Comparison of ENCODE assay signal across 8 cellular contexts in the genomic region with DNA sequence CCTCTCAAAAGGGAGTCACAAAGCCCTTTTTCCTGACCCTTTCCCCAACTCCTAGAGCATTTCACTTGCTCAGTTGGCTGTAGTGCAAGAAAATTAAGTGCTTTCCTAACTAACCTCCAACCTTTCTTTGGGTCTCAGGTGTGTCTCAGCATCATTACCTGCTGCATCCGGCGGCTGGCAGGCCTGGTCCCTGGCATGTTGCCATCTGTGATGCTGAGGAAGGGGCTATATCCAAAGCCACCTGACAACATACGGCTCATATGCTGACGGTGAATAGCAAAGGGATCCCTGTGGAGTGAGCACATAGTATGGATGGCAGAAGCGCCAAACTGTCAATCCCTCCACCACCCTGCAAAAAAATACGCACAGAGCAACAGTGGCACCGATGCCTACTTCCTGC. TPM values are rescaled to one million over a fixed set of nuclear protein-coding genes. Genes with fewer than 3 reads are reported as not detected.
DNase-seq lines count a peak whose midpoint lies in the region; FAIRE-seq and TF ChIP-seq lines count a peak whose summit lies in the region.

No MANE protein-coding gene starts in this region.

- no peak overlapping the region for H3K23ac ChIP-seq in H1 (ENCODE audit: insufficient read length)

- no peak overlapping the region for H2BK12ac ChIP-seq in H1 (ENCODE audit: low read depth, low read length)

- H4K20me1 ChIP-seq in OCI-LY1 (ENCODE audit: insufficient read depth, low read length), result no peaks in the 10 kb centered on the region
- H4K20me1 ChIP-seq in H1 (replicated peaks in 1 of 2; ENCODE audit: control insufficient read depth in 1 of 2, insufficient read depth in 2 of 2, low read length in 2 of 2), result peaks cover 2 to 13% of the 10 kb centered on the region in 2 experiments
- H4K20me1 ChIP-seq in osteoblast (ENCODE audit: insufficient read depth, low read length), result peaks cover 36% of the 10 kb centered on the region

- no peak overlapping the region for H2AK5ac ChIP-seq in H1 (ENCODE audit: low read depth, low read length)

- H4K5ac ChIP-seq in H1 (ENCODE audit: insufficient read length, low read depth, low read length), result no peak overlapping the region

- peak overlapping the region; percentile 96 to 99 (median 97) for H3K4me3 Mint-ChIP-seq in CD8-positive, alpha-beta memory T cell

- no peaks in the 10 kb centered on the region for H3K27me3 ChIP-seq in CD8-positive, alpha-beta memory T cell (ENCODE audit: insufficient read depth, low read length, poor library complexity, severe bottlenecking)
- H3K27me3 ChIP-seq in OCI-LY1 (ENCODE audit: insufficient read depth, low read length) (no peaks in the 10 kb centered on the region), H1 (replicated peaks in 1 of 4; ENCODE audit: control insufficient read depth in 3 of 4, extremely low read depth in 1 of 4, insufficient read depth in 3 of 4, low read length in 3 of 4) (no peaks in the 10 kb centered on the region), osteoblast (ENCODE audit: insufficient read depth, low read length) (no peaks in the 10 kb centered on the region)

- H3K9me3 Mint-ChIP-seq in CD8-positive, alpha-beta memory T cell, result no peaks in the 10 kb centered on the region

- H4K91ac ChIP-seq in H1 (replicated peaks; ENCODE audit: insufficient read length, low read length), result no peak overlapping the region

- H2AFZ ChIP-seq in OCI-LY1 (ENCODE audit: low read length) (no peak overlapping the region), H1 (ENCODE audit: low read length) (no peak overlapping the region), osteoblast (ENCODE audit: low read length) (no peak overlapping the region)

- peak overlapping the region; percentile 84 for H3K4me2 ChIP-seq in OCI-LY1 (ENCODE audit: low read length)
- H3K4me2 ChIP-seq in H1 (ENCODE audit: insufficient read depth in 1 of 2, low read depth in 2 of 2, low read length in 2 of 2), result peak overlapping the region; percentile 52 to 78
- H3K4me2 ChIP-seq in osteoblast (ENCODE audit: insufficient read depth, low read length), result peak overlapping the region; percentile 96

- H3K9me2 ChIP-seq in OCI-LY1 (ENCODE audit: low read depth, low read length), result no peaks in the 10 kb centered on the region

- H3K79me2 ChIP-seq in OCI-LY1 (ENCODE audit: insufficient read depth, low read length), result no peaks in the 10 kb centered on the region
- H3K79me2 ChIP-seq in H1 (ENCODE audit: control insufficient read depth in 1 of 2, insufficient read depth in 2 of 2, low read length in 2 of 2), result peaks cover 0 to 14% of the 10 kb centered on the region in 2 experiments; a peak in 2 of 4 replicates
- H3K79me2 ChIP-seq in osteoblast (ENCODE audit: insufficient read depth, low read length), result peaks cover 33% of the 10 kb centered on the region

- H3K56ac ChIP-seq in H1 (replicated peaks; ENCODE audit: insufficient read length, low read depth, low read length), result no peak overlapping the region

- H3K4me3 ChIP-seq in CD8-positive, alpha-beta memory T cell (ENCODE audit: low read length), result peak overlapping the region; percentile 99
- H3K4me3 ChIP-seq in OCI-LY1 (ENCODE audit: low read depth, low read length, poor library complexity, severe bottlenecking) (peak overlapping the region; percentile 88), H1 (ENCODE audit: extremely low read depth in 1 of 4, insufficient read depth in 2 of 4, low read depth in 3 of 4, low read length in 4 of 4) (peak overlapping the region; percentile 72 to 91 (median 88); a peak in 7 of 8 replicates), osteoblast (ENCODE audit: insufficient read depth, low read length) (peak overlapping the region; percentile 98)

- no peak for TF ChIP-seq CTCF in OCI-LY1 (IDR thresholded peaks at IDR 0.05; ENCODE audit: low read length)
- TF ChIP-seq CTCF in H1 (IDR thresholded peaks at IDR 0.05; ENCODE audit: control extremely low read depth in 1 of 3, insufficient read depth in 1 of 3, low read depth in 1 of 3, low read length in 3 of 3), result no peak
- no peak for TF ChIP-seq CTCF in osteoblast (IDR thresholded peaks at IDR 0.05; ENCODE audit: extremely low read depth, low read depth, low read length)

- H3F3A ChIP-seq in OCI-LY1 (ENCODE audit: insufficient read depth, low read length), result no peaks in the 10 kb centered on the region

- no peak for TF ChIP-seq EP300 in H1 (IDR thresholded peaks at IDR 0.05; ENCODE audit: borderline replicate concordance in 1 of 2, low read depth in 2 of 2, low read length in 2 of 2)

- H3K9ac ChIP-seq in OCI-LY1 (ENCODE audit: low read length), result peak overlapping the region; percentile 90; the same call in 1 of the 2 replicates
- H3K9ac ChIP-seq in H1 (replicated peaks in 1 of 4; ENCODE audit: extremely low read depth in 1 of 4, low read depth in 3 of 4, low read length in 3 of 4), result peak overlapping the region in 2 of 4 experiments; percentile 0 to 74; a peak in 4 of 7 replicates

- H3K9me3 ChIP-seq in CD8-positive, alpha-beta memory T cell (ENCODE audit: low read length), result no peaks in the 10 kb centered on the region
- H3K9me3 ChIP-seq in OCI-LY1 (ENCODE audit: low read length) (no peaks in the 10 kb centered on the region), H1 (ENCODE audit: insufficient read depth in 2 of 2, low read depth in 1 of 2, low read length in 1 of 2) (no peaks in the 10 kb centered on the region; a peak in 1 of 4 replicates), osteoblast (ENCODE audit: low read depth, low read length) (no peaks in the 10 kb centered on the region)

- no peaks in the 10 kb centered on the region for H3K27me3 Mint-ChIP-seq in CD8-positive, alpha-beta memory T cell

- TF ChIP-seq RAD21 in H1 (IDR thresholded peaks at IDR 0.05 in 1 of 2, conservative IDR thresholded peaks at IDR 0.05 in 1 of 2; ENCODE audit: low read depth in 2 of 2, low read length in 2 of 2), result no peak

- peaks cover 0 to 62% (median 19%) of the 10 kb centered on the region in 3 donors for H3K36me3 Mint-ChIP-seq in CD8-positive, alpha-beta memory T cell

- peaks cover 10% of the 10 kb centered on the region for H3K23me2 ChIP-seq in H1 (ENCODE audit: low read depth, low read length)

- POLR2A ChIA-PET in CD8-positive, alpha-beta memory T cell (lab: Charles Lee), result interaction anchor here (0.6 to 3.5 kb wide), 6 partner anchors 23 to 194 kb away, joined by 3 to 25 read pairs (median 4); a partner anchor contains a TSS
- POLR2A ChIA-PET in H1 (lab: Charles Lee; ENCODE audit: partially characterized antibody), result interaction anchor here (0.9 to 7.0 kb wide), 21 partner anchors 9 to 217 kb away, joined by 3 to 151 read pairs (median 11); a partner anchor contains a TSS

- H3K14ac ChIP-seq in H1 (ENCODE audit: insufficient read length), result no peak overlapping the region

- H3K27ac Mint-ChIP-seq in CD8-positive, alpha-beta memory T cell, result peak overlapping the region; percentile 95 to 100 (median 99)

- no peak overlapping the region for H4K8ac ChIP-seq in H1 (ENCODE audit: extremely low read depth, insufficient read depth, low read length)

- peaks cover 22% of the 10 kb centered on the region for H3K4me1 ChIP-seq in CD8-positive, alpha-beta memory T cell (ENCODE audit: insufficient read depth, low read length)
- H3K4me1 ChIP-seq in OCI-LY1 (ENCODE audit: insufficient read depth, low read length, severe bottlenecking), result peaks cover 10% of the 10 kb centered on the region
- H3K4me1 ChIP-seq in H1 (replicated peaks in 1 of 4; ENCODE audit: control insufficient read depth in 3 of 4, insufficient read depth in 4 of 4, low read length in 3 of 4), result peaks cover 0 to 4% (median 3%) of the 10 kb centered on the region in 4 experiments; a peak in 5 of 7 replicates
- H3K4me1 ChIP-seq in osteoblast (ENCODE audit: insufficient read depth, low read length), result peaks cover 19% of the 10 kb centered on the region

- DNase-seq in CD8-positive, alpha-beta memory T cell, result no peak
- DNase-seq in H1 (ENCODE audit: low read depth in 1 of 2, low spot score in 2 of 2), result no peak
- DNase-seq in osteoblast (ENCODE audit: insufficient read length, low spot score, missing footprints), result no peak
- no peak for DNase-seq in kidney glomerular epithelial cell (lab: John Stamatoyannopoulos, UW)
- no peak for DNase-seq in ureter (ENCODE audit: low spot score)
- DNase-seq in NCI-H1694 (lab: John Stamatoyannopoulos, UW), result no peak
- no peak for DNase-seq in glomerular visceral epithelial cell (ENCODE audit: extremely low spot score)

- TF ChIP-seq POLR2A in H1 (IDR thresholded peaks at IDR 0.05; ENCODE audit: control extremely low read depth in 1 of 2, low read depth in 2 of 2, low read length in 2 of 2), result no peak

- WGBS in H1 (ENCODE audit: extremely low coverage in 1 of 2, insufficient coverage in 1 of 2, insufficient read length in 1 of 2, insufficient replicate concordance in 2 of 2, low coverage in 1 of 2, low lambda C conversion rate in 2 of 2, missing lambda C conversion rate in 1 of 2), 2 experiments, result 92% methylated on average over 7 of the region's 7 CpGs; no CpG with 5 or more reads in 1 of the 2 experiments

- no peak overlapping the region for H2BK5ac ChIP-seq in H1 (ENCODE audit: low read depth, low read length)

- peaks cover 21% of the 10 kb centered on the region for H3K36me3 ChIP-seq in CD8-positive, alpha-beta memory T cell (ENCODE audit: insufficient read depth, low read length)
- peaks cover 41% of the 10 kb centered on the region for H3K36me3 ChIP-seq in OCI-LY1 (ENCODE audit: insufficient read depth, low read length)
- H3K36me3 ChIP-seq in H1 (ENCODE audit: control insufficient read depth in 2 of 4, insufficient read depth in 4 of 4, low read length in 3 of 4), result peaks cover 28 to 53% (median 48%) of the 10 kb centered on the region in 4 experiments
- peaks cover 54% of the 10 kb centered on the region for H3K36me3 ChIP-seq in osteoblast (ENCODE audit: insufficient read depth, low read length)

- FAIRE-seq in H1 (lab: Jason Lieb, UNC), result no peak

- H2BK20ac ChIP-seq in H1 (ENCODE audit: low read length), result no peak overlapping the region

- no peak overlapping the region for H3K18ac ChIP-seq in H1 (ENCODE audit: extremely low read depth, low read length)

- H3K4me1 Mint-ChIP-seq in CD8-positive, alpha-beta memory T cell, result peaks cover 24 to 30% (median 29%) of the 10 kb centered on the region in 3 donors

- H3K27ac ChIP-seq in CD8-positive, alpha-beta memory T cell (ENCODE audit: low read depth, low read length), result peak overlapping the region; percentile 98
- no peak overlapping the region for H3K27ac ChIP-seq in OCI-LY1 (ENCODE audit: low read depth, low read length, poor library complexity, severe bottlenecking)
- H3K27ac ChIP-seq in H1 (ENCODE audit: low read depth, low read length), result no peak overlapping the region
- peak overlapping the region; percentile 97 for H3K27ac ChIP-seq in osteoblast (ENCODE audit: low read depth, low read length)

- no peak overlapping the region for H2BK15ac ChIP-seq in H1 (ENCODE audit: low read length)

- CTCF ChIA-PET in CD8-positive, alpha-beta memory T cell (lab: Charles Lee), result interaction anchor here (1.3 to 7.4 kb wide), 10 partner anchors 15 to 281 kb away, joined by 3 to 162 read pairs (median 19); a partner anchor contains a TSS
- CTCF ChIA-PET in H1 (lab: Charles Lee; ENCODE audit: partially characterized antibody), result interaction anchor here (1.2 to 16.3 kb wide), 13 partner anchors 11 to 133 kb away, joined by 3 to 427 read pairs (median 12); a partner anchor contains a TSS

- H2BK120ac ChIP-seq in H1 (replicated peaks; ENCODE audit: low read depth, low read length), result no peak overlapping the region

- peaks cover 7% of the 10 kb centered on the region; the same call in 1 of the 2 replicates for H3K79me1 ChIP-seq in H1 (ENCODE audit: low read depth, low read length)

- no peak overlapping the region for H3K4ac ChIP-seq in H1 (replicated peaks; ENCODE audit: insufficient read length, low read depth, low read length)

RNA-seq across cellular contexts. Expression of a gene that starts 1.2 kb away (rescaled TPM):
- total RNA-seq in CD8-positive, alpha-beta memory T cell, result 100 to 1,000 TPM; 141 to 146 TPM
- polyA plus RNA-seq in CD8-positive, alpha-beta memory T cell, result 141 TPM
- 229 and 232 TPM in 2 replicates for total RNA-seq in H1 (2021; fragmentation: NEBNext Ultra II Directional; extraction: Animal tissue kit (Norgen Biotek cat#: 25700))
- polyA plus RNA-seq in H1 (2011; rRNA removed), result 401 and 443 TPM in 2 replicates
- 319 TPM for polyA plus RNA-seq in H1 (2011; cell fraction: cytosol; rRNA removed)
- polyA plus RNA-seq in H1 (2011; cell fraction: nucleus; rRNA removed), result 252 TPM
- polyA plus RNA-seq in H1 (2012, experiment 1 of 2), result 240 to 272 TPM (median 254 TPM) in 4 replicates
- 291 TPM for polyA plus RNA-seq in H1 (2012, experiment 2 of 2)
- polyA plus RNA-seq in H1 (2013, experiment 1 of 2), result 162 TPM
- polyA plus RNA-seq in H1 (2013, experiment 2 of 2), result 175 TPM
- 311 and 327 TPM in 2 replicates for polyA minus RNA-seq in H1 (2011; rRNA and poly(A)+ RNA removed)
- polyA minus RNA-seq in H1 (2011; cell fraction: cytosol; rRNA and poly(A)+ RNA removed), result 98.5 TPM
- 106 TPM for polyA minus RNA-seq in H1 (2011; cell fraction: nucleus; rRNA and poly(A)+ RNA removed)
- total RNA-seq in osteoblast (118 and 138 TPM in 2 replicates), ureter (139 TPM)

RNA-seq across cellular contexts. Expression of a gene that starts 14.4 kb away (rescaled TPM):
- 10 to 100 TPM; 75.3 to 87.2 TPM for total RNA-seq in CD8-positive, alpha-beta memory T cell
- 10.9 TPM for polyA plus RNA-seq in CD8-positive, alpha-beta memory T cell
- 444 and 486 TPM in 2 replicates for total RNA-seq in H1 (2021; fragmentation: NEBNext Ultra II Directional; extraction: Animal tissue kit (Norgen Biotek cat#: 25700))
- 553 and 999 TPM in 2 replicates for polyA plus RNA-seq in H1 (2011; rRNA removed)
- polyA plus RNA-seq in H1 (2011; cell fraction: cytosol; rRNA removed), result 441 TPM
- 217 TPM for polyA plus RNA-seq in H1 (2011; cell fraction: nucleus; rRNA removed)
- polyA plus RNA-seq in H1 (2012, experiment 1 of 2), result 329 to 587 TPM (median 502 TPM) in 4 replicates
- 566 TPM for polyA plus RNA-seq in H1 (2012, experiment 2 of 2)
- 523 TPM for polyA plus RNA-seq in H1 (2013, experiment 1 of 2)
- 513 TPM for polyA plus RNA-seq in H1 (2013, experiment 2 of 2)
- polyA minus RNA-seq in H1 (2011; rRNA and poly(A)+ RNA removed), result 35.2 and 58.0 TPM in 2 replicates
- 109 TPM for polyA minus RNA-seq in H1 (2011; cell fraction: cytosol; rRNA and poly(A)+ RNA removed)
- polyA minus RNA-seq in H1 (2011; cell fraction: nucleus; rRNA and poly(A)+ RNA removed), result 72.4 TPM
- total RNA-seq in osteoblast (70.4 and 72.7 TPM in 2 replicates), ureter (288 TPM)

RNA-seq across cellular contexts. Expression of a gene that starts 20.6 kb away (rescaled TPM):
- 100 to 1,000 TPM; 236 to 245 TPM for total RNA-seq in CD8-positive, alpha-beta memory T cell
- polyA plus RNA-seq in CD8-positive, alpha-beta memory T cell, result 37.3 TPM
- total RNA-seq in H1 (2021; fragmentation: NEBNext Ultra II Directional; extraction: Animal tissue kit (Norgen Biotek cat#: 25700)), result 2.8 and 3.1 TPM in 2 replicates
- 1.1 and 2.5 TPM in 2 replicates for polyA plus RNA-seq in H1 (2011; rRNA removed)
- polyA plus RNA-seq in H1 (2011; cell fraction: cytosol; rRNA removed), result 1.2 TPM
- 6.1 TPM for polyA plus RNA-seq in H1 (2011; cell fraction: nucleus; rRNA removed)
- polyA plus RNA-seq in H1 (2012, experiment 1 of 2), result 1.7 to 3.0 TPM (median 2.8 TPM) in 4 replicates
- polyA plus RNA-seq in H1 (2012, experiment 2 of 2), result 1.4 TPM
- polyA plus RNA-seq in H1 (2013, experiment 1 of 2), result 1.7 TPM
- 1.8 TPM for polyA plus RNA-seq in H1 (2013, experiment 2 of 2)
- polyA minus RNA-seq in H1 (2011; rRNA and poly(A)+ RNA removed), result 0.29 and 0.47 TPM in 2 replicates
- 0.81 TPM for polyA minus RNA-seq in H1 (2011; cell fraction: cytosol; rRNA and poly(A)+ RNA removed)
- 3.6 TPM for polyA minus RNA-seq in H1 (2011; cell fraction: nucleus; rRNA and poly(A)+ RNA removed)
- total RNA-seq in osteoblast (not detected in 2 replicates), ureter (2.3 TPM)

RNA-seq across cellular contexts. Expression of a gene that starts 27.9 kb away (rescaled TPM):
- total RNA-seq in CD8-positive, alpha-beta memory T cell, result 10 to 100 TPM; 48.8 to 49.7 TPM
- polyA plus RNA-seq in CD8-positive, alpha-beta memory T cell, result 46.2 TPM
- 43.3 and 44.5 TPM in 2 replicates for total RNA-seq in H1 (2021; fragmentation: NEBNext Ultra II Directional; extraction: Animal tissue kit (Norgen Biotek cat#: 25700))
- polyA plus RNA-seq in H1 (2011; rRNA removed), result 95.9 and 98.4 TPM in 2 replicates
- polyA plus RNA-seq in H1 (2011; cell fraction: cytosol; rRNA removed), result 93.9 TPM
- 109 TPM for polyA plus RNA-seq in H1 (2011; cell fraction: nucleus; rRNA removed)
- polyA plus RNA-seq in H1 (2012, experiment 1 of 2), result 43.6 to 58.1 TPM (median 55.6 TPM) in 4 replicates
- 63.2 TPM for polyA plus RNA-seq in H1 (2012, experiment 2 of 2)
- polyA plus RNA-seq in H1 (2013, experiment 1 of 2), result 40.6 TPM
- polyA plus RNA-seq in H1 (2013, experiment 2 of 2), result 40.1 TPM
- 43.8 and 57.5 TPM in 2 replicates for polyA minus RNA-seq in H1 (2011; rRNA and poly(A)+ RNA removed)
- 16.6 TPM for polyA minus RNA-seq in H1 (2011; cell fraction: cytosol; rRNA and poly(A)+ RNA removed)
- 17.2 TPM for polyA minus RNA-seq in H1 (2011; cell fraction: nucleus; rRNA and poly(A)+ RNA removed)
- 91.9 and 98.8 TPM in 2 replicates for total RNA-seq in osteoblast
- total RNA-seq in ureter, result 77.9 TPM

RNA-seq across cellular contexts. Expression of a gene that starts 37.6 kb away (rescaled TPM):
- 1 to 10 TPM; 1.2 to 1.8 TPM for total RNA-seq in CD8-positive, alpha-beta memory T cell
- 0.30 TPM for polyA plus RNA-seq in CD8-positive, alpha-beta memory T cell
- total RNA-seq in H1 (2021; fragmentation: NEBNext Ultra II Directional; extraction: Animal tissue kit (Norgen Biotek cat#: 25700)), result 3.2 and 3.4 TPM in 2 replicates
- polyA plus RNA-seq in H1 (2011; rRNA removed), result 5.1 and 5.6 TPM in 2 replicates
- polyA plus RNA-seq in H1 (2011; cell fraction: cytosol; rRNA removed), result 5.1 TPM
- polyA plus RNA-seq in H1 (2011; cell fraction: nucleus; rRNA removed), result 5.1 TPM
- polyA plus RNA-seq in H1 (2012, experiment 1 of 2), result 5.8 to 6.9 TPM (median 6.7 TPM) in 4 replicates
- polyA plus RNA-seq in H1 (2012, experiment 2 of 2), result 4.3 TPM
- polyA plus RNA-seq in H1 (2013, experiment 1 of 2), result 2.7 TPM
- polyA plus RNA-seq in H1 (2013, experiment 2 of 2), result 2.4 TPM
- 3.3 and 3.4 TPM in 2 replicates for polyA minus RNA-seq in H1 (2011; rRNA and poly(A)+ RNA removed)
- polyA minus RNA-seq in H1 (2011; cell fraction: cytosol; rRNA and poly(A)+ RNA removed), result 1.6 TPM
- polyA minus RNA-seq in H1 (2011; cell fraction: nucleus; rRNA and poly(A)+ RNA removed), result 1.8 TPM
- total RNA-seq in osteoblast (10.9 and 15.0 TPM in 2 replicates), ureter (18.0 TPM)

Comparison
In these comparisons a context has a peak if more than half of its experiments do, and no peak if none do; other contexts are left out.
1. H3K27ac ChIP-seq: peak in CD8-positive, alpha-beta memory T cell (single experiment) and osteoblast (single experiment); none in OCI-LY1 (single experiment) and H1 (single experiment).
2. RNA of a gene that starts 20.6 kb away (total RNA-seq): 236 to 245 TPM in CD8-positive, alpha-beta memory T cell; 2.8 to 3.1 TPM in H1, 2.3 TPM in ureter (single experiment) and not detected in osteoblast; every median in the first group is over 10 times any median in the second.
3. Peak in every context shown above with its lines, with median percentiles within 50 percentile points of each other: H3K4me3 ChIP-seq and H3K4me2 ChIP-seq.